21 cellular contexts compared by ENCODE assay signal in genomic region chr5:110703481-110703880, GRCh38. TPM values are rescaled to one million over a fixed set of nuclear protein-coding genes. Genes with fewer than 3 reads are reported as not detected.
DNase-seq lines count a peak whose midpoint lies in the region; ATAC-seq, FAIRE-seq and TF ChIP-seq lines count a peak whose summit lies in the region.
"Had no signal": no experiment of that assay in that cellular context is flagged by ENCODE, and none has a peak within 500 bp of the region (broad histone marks: within the 10 kb centered on the region; RNA-seq: fewer than 3 reads in every experiment).

No MANE protein-coding gene starts in this region.

- H3K9me3 ChIP-seq in right lobe of liver (no peaks in the 10 kb centered on the region), HepG2 (ENCODE audit: low read length) (no peaks in the 10 kb centered on the region), body of pancreas (no peaks in the 10 kb centered on the region), pancreas (no peaks in the 10 kb centered on the region)
- H3K9me3 ChIP-seq: Caco-2 had no signal

- whole genome bisulfite sequencing in right lobe of liver (ENCODE audit: insufficient coverage, low coverage, low lambda C conversion rate, missing lambda C conversion rate): 26% methylated on average over 2 of the region's 2 CpGs
- 7% methylated on average over 2 of the region's 2 CpGs for WGBS in HepG2 (ENCODE audit: low lambda C conversion rate)
- WGBS in body of pancreas, 2 donors: 13 to 29% methylated on average over 2 of the region's 2 CpGs
- 13 to 20% methylated on average over 2 of the region's 2 CpGs for WGBS in pancreas, 2 donors

- ATAC-seq in right lobe of liver: peak in 3 of 4 donors; percentile 43 to 66 (median 53)
- no peak for ATAC-seq in HepG2
- ATAC-seq in body of pancreas: peak; percentile 47
- peak; percentile 37 to 79 (median 54) for ATAC-seq in pancreas
- ATAC-seq in GM19452 (IDR thresholded peaks at IDR 0.05; ENCODE audit: unreplicated experiment): no peak
- ATAC-seq in GM21529 (IDR thresholded peaks at IDR 0.05; ENCODE audit: unreplicated experiment): no peak
- ATAC-seq: GM23338 had no signal

- POLR2A ChIA-PET in HepG2 (lab: Yijun Ruan, JAX): no interaction called here

- no peaks in the 10 kb centered on the region for H4K20me1 ChIP-seq in HepG2 (ENCODE audit: insufficient read depth, low read length)

- H3K27ac ChIP-seq in right lobe of liver (no peak overlapping the region), HepG2 (ENCODE audit: extremely low read length, insufficient read depth, low read length) (no peak overlapping the region), body of pancreas (no peak overlapping the region), pancreas (no peak overlapping the region)
- H3K27ac ChIP-seq: C4-2B, HL-60 had no signal

- TF ChIP-seq POLR2A in right lobe of liver (IDR thresholded peaks at IDR 0.05): no peak
- no peak for TF ChIP-seq POLR2A in HepG2 (IDR thresholded peaks at IDR 0.05; ENCODE audit: insufficient read depth in 1 of 2, low read depth in 2 of 2, low read length in 2 of 2)
- no peak for TF ChIP-seq POLR2A in body of pancreas (IDR thresholded peaks at IDR 0.05)

- BruUV-seq in HepG2 (replicated peaks; lab: Mats Ljungman, UMichigan): no TSS peak

- H3K36me3 ChIP-seq in right lobe of liver (no peaks in the 10 kb centered on the region), HepG2 (replicated peaks in 1 of 2; ENCODE audit: control insufficient read depth in 1 of 2, insufficient read depth in 2 of 2, low read length in 2 of 2) (no peaks in the 10 kb centered on the region), body of pancreas (replicated peaks in 1 of 2; ENCODE audit: insufficient read depth in 1 of 2, low read depth in 2 of 2) (no peaks in the 10 kb centered on the region), pancreas (no peaks in the 10 kb centered on the region)

- CTCF ChIA-PET in HepG2 (lab: Yijun Ruan, JAX; ENCODE audit: low intra/inter-chr PET ratio, low total read pairs): no interaction called here

- no peak for TF ChIP-seq CTCF in right lobe of liver (IDR thresholded peaks at IDR 0.05)
- no peak for TF ChIP-seq CTCF in HepG2 (CRISPR knock-in tag; IDR thresholded peaks at IDR 0.05)
- no peak for TF ChIP-seq CTCF in body of pancreas (IDR thresholded peaks at IDR 0.05)
- TF ChIP-seq CTCF in pancreas (IDR thresholded peaks at IDR 0.05): no peak

- H3K4me1 ChIP-seq in right lobe of liver (peaks cover 0 to 8% (median 3%) of the 10 kb centered on the region in 4 donors), HepG2 (ENCODE audit: insufficient read depth, low read length) (no peaks in the 10 kb centered on the region), body of pancreas (peaks cover 16% of the 10 kb centered on the region), pancreas (peaks cover 0 to 11% (median 9%) of the 10 kb centered on the region in 3 donors)
- H3K4me1 ChIP-seq: Caco-2 had no signal

- H3K9ac ChIP-seq in HepG2 (ENCODE audit: insufficient read depth, low read depth, low read length): no peak overlapping the region

- no peak overlapping the region for H3K4me2 ChIP-seq in HepG2 (ENCODE audit: low read depth, low read length)
- H3K4me2 ChIP-seq: GM23338 had no signal

- TF ChIP-seq EP300 in HepG2 (IDR thresholded peaks at IDR 0.05; ENCODE audit: low read depth in 2 of 2, low read length in 2 of 2) (no peak), HepG2 (CRISPR knock-in tag; IDR thresholded peaks at IDR 0.05; ENCODE audit: borderline replicate concordance) (no peak)

- no peaks in the 10 kb centered on the region for H3K79me2 ChIP-seq in HepG2 (ENCODE audit: insufficient read depth, low read length)

- TF ChIP-seq RAD21 in HepG2 (CRISPR knock-in tag; IDR thresholded peaks at IDR 0.05): no peak

- DNase-seq in right lobe of liver: no peak
- DNase-seq in HepG2 (ENCODE audit: low spot score): no peak
- DNase-seq in body of pancreas: no peak
- no peak for DNase-seq in pancreas
- DNase-seq in pons (ENCODE audit: low spot score): no peak
- DNase-seq: AML-193; Caco-2; CD4-positive, alpha-beta T cell; HCEC 1CT; IMR-90 had no signal

- H3K27me3 ChIP-seq in right lobe of liver: no peaks in the 10 kb centered on the region
- no peaks in the 10 kb centered on the region; a peak in 1 of 5 replicates for H3K27me3 ChIP-seq in HepG2 (ENCODE audit: control insufficient read depth in 1 of 2, insufficient read depth in 2 of 2, low read length in 2 of 2)
- no peaks in the 10 kb centered on the region for H3K27me3 ChIP-seq in body of pancreas
- no peaks in the 10 kb centered on the region for H3K27me3 ChIP-seq in pancreas

- in situ Hi-C loops in HepG2 (cut with HindIII; ENCODE audit: extremely low pct_ligation_motif_present, low pct_unique_long_range_greater_than_20kb): no loop called here

- no peak for FAIRE-seq in HepG2 (lab: Jason Lieb, UNC)
- FAIRE-seq in pancreas (lab: Jason Lieb, UNC): no peak
- FAIRE-seq: A204.1, D721Med, G401.6, GM12891, GM19239, H54 had no signal

- no peak overlapping the region for H2AFZ ChIP-seq in HepG2 (ENCODE audit: low read length)
- H2AFZ ChIP-seq: GM23338 had no signal

- H3K4me3 ChIP-seq in right lobe of liver (no peak overlapping the region), HepG2 (replicated peaks in 1 of 3; ENCODE audit: insufficient read depth in 1 of 3, low read depth in 2 of 3, low read length in 3 of 3) (no peak overlapping the region), body of pancreas (no peak overlapping the region), pancreas (no peak overlapping the region)
- H3K4me3 ChIP-seq: GM23338 had no signal

- intact Hi-C loops in right lobe of liver (cut with DNase I) (no loop called here), HepG2 (cut with micrococcal nuclease; ENCODE audit: unreplicated experiment) (no loop called here), body of pancreas (cut with DNase I) (no loop called here), pancreas (cut with DNase I) (no loop called here)

TF ChIP-seq in HepG2, 621 proteins besides CTCF, POLR2A, EP300 and RAD21 (continues in another document):
- TF ChIP-seq KAT2B (IDR thresholded peaks at IDR 0.05; ENCODE audit: borderline replicate concordance, low read depth, low read length) (no peak), HDAC2 (CRISPR knock-in tag; IDR thresholded peaks at IDR 0.05) (no peak), ZNF260 (CRISPR knock-in tag; IDR thresholded peaks at IDR 0.05; ENCODE audit: borderline replicate concordance, low read depth) (no peak)

RNA-seq across cellular contexts. Expression of gene TMEM232, which starts 23.0 kb away (rescaled TPM):
- total RNA-seq in right lobe of liver (1 to 10 TPM in 2 of 6 experiments, under 1 TPM in 4; 0.31 to 1.3 (median 0.68) TPM), HepG2 (2016; rRNA removed; fragmentation: Illumina TruSeq; extraction: Trizol) (0.27 and 0.71 TPM in 2 replicates), body of pancreas (1 to 10 TPM; 1.3 to 3.1 TPM), pancreas (1 to 10 TPM; 1.9 to 3.5 (median 2.3) TPM)
- 0.51 and 0.53 TPM in 2 replicates for total RNA-seq in HepG2 (2016; cell fraction: cytosol; rRNA removed; fragmentation: Illumina TruSeq; extraction: Trizol; ENCODE audit: low read depth)
- 0.43 and 0.65 TPM in 2 replicates for total RNA-seq in HepG2 (2016; cell fraction: insoluble cytoplasmic fraction; rRNA removed; fragmentation: Illumina TruSeq; extraction: Trizol)
- 0.46 and 0.55 TPM in 2 replicates for total RNA-seq in HepG2 (2016; cell fraction: membrane; rRNA removed; fragmentation: Illumina TruSeq; extraction: Trizol)
- 2.3 and 2.9 TPM in 2 replicates for total RNA-seq in HepG2 (2016; cell fraction: nucleus; rRNA removed; fragmentation: Illumina TruSeq; extraction: Trizol)
- polyA plus RNA-seq in HepG2 (2011; rRNA removed) (0.12 and 0.29 TPM in 2 replicates), pancreas (1 to 10 TPM in 1 of 2 donors, under 1 TPM in 1; 0.68 to 2.3 TPM)
- 0.07 TPM in 1 of 2 replicates, not detected in the other for polyA plus RNA-seq in HepG2 (2011; cell fraction: cytosol; rRNA removed)
- 0.21 and 0.38 TPM in 2 replicates for polyA plus RNA-seq in HepG2 (2011; cell fraction: nucleus; rRNA removed)
- 0.48 and 0.58 TPM in 2 replicates for polyA plus RNA-seq in HepG2 (2012)
- polyA plus RNA-seq in HepG2 (2016; cell fraction: cytosol; fragmentation: Illumina TruSeq; extraction: Trizol; ENCODE audit: low read depth): 0.15 and 0.24 TPM in 2 replicates
- 0.38 and 0.55 TPM in 2 replicates for polyA plus RNA-seq in HepG2 (2016; cell fraction: insoluble cytoplasmic fraction; fragmentation: Illumina TruSeq; extraction: Trizol; ENCODE audit: low read depth)
- 0.60 TPM in 1 of 2 replicates, not detected in the other for polyA plus RNA-seq in HepG2 (2016; cell fraction: membrane; fragmentation: Illumina TruSeq; extraction: Trizol; ENCODE audit: low read depth)
- polyA plus RNA-seq in HepG2 (2016; cell fraction: nucleus; fragmentation: Illumina TruSeq; extraction: Trizol; ENCODE audit: insufficient read depth, low read depth): 0.56 and 1.1 TPM in 2 replicates
- not detected in 2 replicates for polyA minus RNA-seq in HepG2 (2011; rRNA and poly(A)+ RNA removed; ENCODE audit: low replicate concordance)
- polyA minus RNA-seq in HepG2 (2011; cell fraction: cytosol; rRNA and poly(A)+ RNA removed): not detected in 2 replicates
- polyA minus RNA-seq in HepG2 (2011; cell fraction: nucleus; rRNA and poly(A)+ RNA removed): 1.9 and 2.9 TPM in 2 replicates

RNA-seq across cellular contexts. Expression of gene SLC25A46, which starts 35.3 kb away (rescaled TPM):
- total RNA-seq in right lobe of liver (10 to 100 TPM; 22.0 to 35.6 (median 26.0) TPM), HepG2 (2016; rRNA removed; fragmentation: Illumina TruSeq; extraction: Trizol) (34.6 and 45.2 TPM in 2 replicates), body of pancreas (10 to 100 TPM; 30.7 to 36.3 TPM), pancreas (10 to 100 TPM; 11.0 to 20.7 (median 17.4) TPM)
- 10.9 and 13.1 TPM in 2 replicates for total RNA-seq in HepG2 (2016; cell fraction: cytosol; rRNA removed; fragmentation: Illumina TruSeq; extraction: Trizol; ENCODE audit: low read depth)
- total RNA-seq in HepG2 (2016; cell fraction: insoluble cytoplasmic fraction; rRNA removed; fragmentation: Illumina TruSeq; extraction: Trizol): 34.0 and 43.7 TPM in 2 replicates
- total RNA-seq in HepG2 (2016; cell fraction: membrane; rRNA removed; fragmentation: Illumina TruSeq; extraction: Trizol): 34.7 and 43.2 TPM in 2 replicates
- total RNA-seq in HepG2 (2016; cell fraction: nucleus; rRNA removed; fragmentation: Illumina TruSeq; extraction: Trizol): 24.1 and 26.5 TPM in 2 replicates
- polyA plus RNA-seq in HepG2 (2011; rRNA removed) (13.7 and 14.2 TPM in 2 replicates), pancreas (10 to 100 TPM in 1 of 2 donors, 1 to 10 TPM in 1; 6.1 to 12.2 TPM)
- 6.7 and 10.0 TPM in 2 replicates for polyA plus RNA-seq in HepG2 (2011; cell fraction: cytosol; rRNA removed)
- 10.0 and 14.5 TPM in 2 replicates for polyA plus RNA-seq in HepG2 (2011; cell fraction: nucleus; rRNA removed)
- polyA plus RNA-seq in HepG2 (2012): 16.5 and 16.7 TPM in 2 replicates
- 9.6 and 9.9 TPM in 2 replicates for polyA plus RNA-seq in HepG2 (2016; cell fraction: cytosol; fragmentation: Illumina TruSeq; extraction: Trizol; ENCODE audit: low read depth)
- polyA plus RNA-seq in HepG2 (2016; cell fraction: insoluble cytoplasmic fraction; fragmentation: Illumina TruSeq; extraction: Trizol; ENCODE audit: low read depth): 36.1 TPM in 2 replicates
- polyA plus RNA-seq in HepG2 (2016; cell fraction: membrane; fragmentation: Illumina TruSeq; extraction: Trizol; ENCODE audit: low read depth): 23.1 and 26.9 TPM in 2 replicates
- 26.7 and 28.1 TPM in 2 replicates for polyA plus RNA-seq in HepG2 (2016; cell fraction: nucleus; fragmentation: Illumina TruSeq; extraction: Trizol; ENCODE audit: insufficient read depth, low read depth)
- polyA minus RNA-seq in HepG2 (2011; rRNA and poly(A)+ RNA removed; ENCODE audit: low replicate concordance): 10.1 and 14.8 TPM in 2 replicates
- 14.5 and 18.6 TPM in 2 replicates for polyA minus RNA-seq in HepG2 (2011; cell fraction: cytosol; rRNA and poly(A)+ RNA removed)
- 24.2 and 31.0 TPM in 2 replicates for polyA minus RNA-seq in HepG2 (2011; cell fraction: nucleus; rRNA and poly(A)+ RNA removed)

Comparison
In these comparisons a context has a peak if more than half of its experiments do, and no peak if none do; other contexts are left out.
1. ATAC-seq: peak in right lobe of liver (3 of 4), body of pancreas (single experiment) and pancreas (4 of 4); none in HepG2 (single experiment), GM19452 (single experiment) and GM21529 (single experiment).